Comparison of ENCODE assay signal across 8 cellular contexts in the genomic region with DNA sequence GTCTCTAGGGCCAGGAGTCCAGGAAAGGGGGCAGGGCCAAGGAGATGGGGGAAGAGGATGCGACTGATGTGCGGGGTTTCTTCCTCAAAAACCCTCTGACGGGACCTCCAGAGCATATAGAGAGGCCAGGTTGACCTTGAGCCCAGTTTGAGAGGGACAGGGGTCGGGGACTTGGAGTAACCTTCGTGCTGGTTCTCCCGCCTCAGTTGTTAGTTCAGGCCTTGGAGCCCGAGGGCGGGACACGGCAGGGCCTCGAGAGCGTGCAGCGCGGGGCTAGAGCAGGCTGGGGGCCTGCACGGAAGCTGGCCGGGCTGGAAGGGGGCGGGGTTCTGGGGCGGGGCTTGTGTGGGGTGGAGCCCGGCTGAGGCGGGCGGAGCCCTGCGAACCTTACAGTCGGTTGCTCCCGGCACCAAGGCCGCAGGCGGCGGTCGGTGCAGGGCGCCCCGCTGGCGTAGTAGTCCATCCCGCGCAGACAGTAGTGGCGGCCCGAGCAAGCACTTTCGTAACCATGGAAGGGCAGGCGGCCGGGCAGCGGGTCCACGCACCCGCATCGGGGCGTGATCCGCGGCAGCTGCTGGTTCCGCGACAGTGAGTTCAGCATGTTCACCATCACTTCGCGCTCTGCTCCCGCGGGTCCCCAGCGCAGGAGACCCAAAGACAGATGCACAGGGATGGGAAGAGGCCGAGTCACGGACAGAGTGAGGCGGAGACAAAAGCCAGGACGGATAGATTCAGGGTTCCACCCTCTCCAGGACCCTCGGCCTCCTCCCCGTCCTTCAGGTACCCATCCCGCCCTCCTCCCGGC. TPM values are rescaled to one million over a fixed set of nuclear protein-coding genes. Genes with fewer than 3 reads are reported as not detected.
DNase-seq lines count a peak whose midpoint lies in the region; ATAC-seq and TF ChIP-seq lines count a peak whose summit lies in the region.

No MANE protein-coding gene starts in this region.

- peak overlapping the region; percentile 59 for H3K9ac ChIP-seq in IMR-90 (ENCODE audit: low read depth, low read length)

- no peak overlapping the region for H3K56ac ChIP-seq in IMR-90 (ENCODE audit: extremely low read depth, insufficient read depth, low read length)

- H3K4me3 ChIP-seq in IMR-90 (ENCODE audit: insufficient read depth, low read depth, low read length) (peak overlapping the region; percentile 58), stomach (peak overlapping the region; percentile 53 to 65 (median 60))

- H4K20me1 ChIP-seq in IMR-90 (ENCODE audit: insufficient read depth, low read length), result no peaks in the 10 kb centered on the region; the same call in 1 of the 2 replicates

- peaks cover 26% of the 10 kb centered on the region for H3K4me1 Mint-ChIP-seq in neural crest cell

- H3K4me1 ChIP-seq in IMR-90 (ENCODE audit: control insufficient read depth, insufficient read depth, low read length) (peaks cover 8% of the 10 kb centered on the region), stomach (peaks cover 39 to 50% (median 45%) of the 10 kb centered on the region in 4 donors)

- H2AK9ac ChIP-seq in IMR-90 (replicated peaks; ENCODE audit: low read depth, low read length, poor library complexity), result peak overlapping the region; percentile 93

- H3K36me3 ChIP-seq in IMR-90 (ENCODE audit: control insufficient read depth, insufficient read depth, low read length) (no peaks in the 10 kb centered on the region), stomach (no peaks in the 10 kb centered on the region)

- POLR2A ChIA-PET in IMR-90 (lab: Charles Lee; ENCODE audit: unreplicated experiment), result no interaction called here

- TF ChIP-seq POLR2A in IMR-90 (IDR thresholded peaks at IDR 0.05; ENCODE audit: low read depth, low read length), result no peak
- TF ChIP-seq POLR2A in stomach (IDR thresholded peaks at IDR 0.05), result no peak

- H4K91ac ChIP-seq in IMR-90 (ENCODE audit: insufficient read depth, low read depth, low read length), result peak overlapping the region; percentile 32

- H3K9me1 ChIP-seq in IMR-90 (ENCODE audit: insufficient read depth, low read length), result peaks cover 8% of the 10 kb centered on the region; the same call in 1 of the 2 replicates

- peak overlapping the region; percentile 63 for H3K4ac ChIP-seq in IMR-90 (ENCODE audit: low read depth, low read length)

- peaks cover 84% of the 10 kb centered on the region for H3K27me3 Mint-ChIP-seq in neural crest cell (ENCODE audit: low read depth)

- peak overlapping the region; percentile 80 for H3K14ac ChIP-seq in IMR-90 (replicated peaks; ENCODE audit: low read depth, low read length)

- H3K9me3 ChIP-seq in IMR-90 (ENCODE audit: control insufficient read depth, insufficient read depth, low read length) (no peaks in the 10 kb centered on the region), stomach (no peaks in the 10 kb centered on the region)

- TF ChIP-seq RAD21 in IMR-90 (IDR thresholded peaks at IDR 0.05; ENCODE audit: low read length), result no peak

- H2BK120ac ChIP-seq in IMR-90 (ENCODE audit: low read depth, low read length), result no peak overlapping the region

- dilution Hi-C loops in IMR-90 (cut with HindIII; ENCODE audit: low sequenced_read_pairs, unreplicated experiment), result no loop called here

- H2BK20ac ChIP-seq in IMR-90 (ENCODE audit: low read depth, low read length), result no peak overlapping the region

- no TSS peak for BruUV-seq in IMR-90 (replicated peaks; lab: Mats Ljungman, UMichigan)

- in situ Hi-C loops in IMR-90 (cut with MboI; ENCODE audit: low sequenced_read_pairs), result no loop called here

- peak overlapping the region; percentile 82 to 83 for H4K8ac ChIP-seq in IMR-90 (ENCODE audit: low read depth in 2 of 2, low read length in 2 of 2)

- TF ChIP-seq CTCF in IMR-90 (conservative IDR thresholded peaks at IDR 0.05; ENCODE audit: low read depth, low read length) (no peak), neural crest cell (conservative IDR thresholded peaks at IDR 0.05) (no peak), stomach (IDR thresholded peaks at IDR 0.05) (no peak)

- peak overlapping the region; percentile 70; the same call in 1 of the 2 replicates for H3K23ac ChIP-seq in IMR-90 (ENCODE audit: low read depth, low read length)

- WGBS in IMR-90 (ENCODE audit: extremely low coverage in 2 of 2, insufficient read length in 1 of 2), 2 experiments, result 4% methylated on average over 41 of the region's 59 CpGs; no CpG with 5 or more reads in 1 of the 2 experiments
- WGBS in stomach, 5 donors, result 3 to 8% (median 4%) methylated on average over 23 to 59 of the region's 59 CpGs

- DNase-seq in IMR-90 (peak; percentile 62), SHP77 treated with DMSO at 0.1 percent for 48 hours (lab: John Stamatoyannopoulos, UW) (peak; percentile 15), foreskin melanocyte (peak; percentile 42), neural crest cell (ENCODE audit: low read depth, low spot score) (peak; percentile 62), stomach (peak; percentile 82)
- peak; percentile 40 to 82 (median 64) for DNase-seq in activated naive CD4-positive, alpha-beta T cell (lab: John Stamatoyannopoulos, UW)

- CTCF ChIA-PET in IMR-90 (lab: Yijun Ruan, JAX), result interaction anchor here (1.3 kb wide), 1 partner anchor 48 kb away, joined by 3 read pairs; no protein-coding TSS in a partner anchor

- H3K4me2 ChIP-seq in IMR-90 (ENCODE audit: low read depth, low read length), result peak overlapping the region; percentile 92

- peak overlapping the region; percentile 99 for H2AFZ ChIP-seq in IMR-90 (replicated peaks; ENCODE audit: low read length, poor library complexity)

- no peaks in the 10 kb centered on the region for H3K36me3 Mint-ChIP-seq in neural crest cell (ENCODE audit: low read depth)

- no peak overlapping the region for H2BK5ac ChIP-seq in IMR-90 (ENCODE audit: low read depth, low read length, poor library complexity, severe bottlenecking)

- H3K27me3 ChIP-seq in IMR-90 (ENCODE audit: control insufficient read depth, insufficient read depth, low read length), result peaks cover 2% of the 10 kb centered on the region; the same call in 1 of the 2 replicates
- no peaks in the 10 kb centered on the region for H3K27me3 ChIP-seq in stomach

- ATAC-seq in GM18502 (IDR thresholded peaks at IDR 0.05; ENCODE audit: poor library complexity, unreplicated experiment) (peak; percentile 32), IMR-90 (ENCODE audit: low read depth) (peak; percentile 76), GM18858 (IDR thresholded peaks at IDR 0.05; ENCODE audit: unreplicated experiment) (no peak)

- H3K79me1 ChIP-seq in IMR-90 (ENCODE audit: low read depth in 1 of 2, low read length in 2 of 2), result no peaks in the 10 kb centered on the region

- H2AK5ac ChIP-seq in IMR-90 (ENCODE audit: low read depth, low read length), result peak overlapping the region; percentile 55

- H3K27ac ChIP-seq in IMR-90 (ENCODE audit: insufficient read depth, low read length), result peak overlapping the region; percentile 6; the same call in 1 of the 2 replicates
- H3K27ac ChIP-seq in stomach, result peak overlapping the region; percentile 37 to 78 (median 63)

- H3K27ac Mint-ChIP-seq in neural crest cell (ENCODE audit: unreplicated experiment), result no peak overlapping the region

- intact Hi-C loops in IMR-90 (cut with micrococcal nuclease) (no loop called here), stomach (cut with DNase I; ENCODE audit: low total_unique reads) (no loop called here)

- peak overlapping the region; percentile 16; the same call in 1 of the 2 replicates for H3K18ac ChIP-seq in IMR-90 (ENCODE audit: low read depth, low read length)

- H3K9me3 Mint-ChIP-seq in neural crest cell, result no peaks in the 10 kb centered on the region

- no peak for TF ChIP-seq EP300 in stomach (IDR thresholded peaks at IDR 0.05)

- H3K4me3 Mint-ChIP-seq in neural crest cell, result peak overlapping the region; percentile 80

- H4K5ac ChIP-seq in IMR-90 (ENCODE audit: low read depth, low read length), result peak overlapping the region; percentile 79

- no peak overlapping the region for H2BK15ac ChIP-seq in IMR-90 (ENCODE audit: low read depth, low read length)

TF ChIP-seq in IMR-90, 13 proteins besides CTCF, POLR2A, EP300 and RAD21:
- TF ChIP-seq ELK1 (IDR thresholded peaks at IDR 0.05; ENCODE audit: borderline replicate concordance, low read depth, low read length) (no peak), MAZ (IDR thresholded peaks at IDR 0.05; ENCODE audit: borderline replicate concordance, low read depth, low read length) (peak; percentile 22; the same call in 1 of the 2 replicates), MXI1 (IDR thresholded peaks at IDR 0.05; ENCODE audit: borderline replicate concordance, low read depth, low read length) (no peak)

RNA-seq across cellular contexts. Expression of gene MYORG, which starts 4.0 kb away (rescaled TPM):
- total RNA-seq in IMR-90 (2012; rRNA removed) (0.36 and 0.56 TPM in 2 replicates), neural crest cell (1.7 and 2.0 TPM in 2 replicates), stomach (10 to 100 TPM in 4 of 5 donors, 1 to 10 TPM in 1; 9.5 to 31.3 (median 19.6) TPM)
- polyA plus RNA-seq in IMR-90 (2012; rRNA removed) (0.60 TPM in 2 replicates), stomach (1 to 10 TPM in 2 of 3 donors, under 1 TPM in 1; 0.76 to 9.0 (median 3.9) TPM)
- 0.24 and 0.52 TPM in 2 replicates for polyA plus RNA-seq in IMR-90 (2012; cell fraction: cytosol; rRNA removed)
- polyA plus RNA-seq in IMR-90 (2012; cell fraction: nucleus; rRNA removed; ENCODE audit: low replicate concordance), result 0.25 and 0.29 TPM in 2 replicates

RNA-seq across cellular contexts. Expression of gene NUDT2, which starts 51.3 kb away (rescaled TPM):
- 33.9 and 45.0 TPM in 2 replicates for total RNA-seq in IMR-90 (2012; rRNA removed)
- 32.8 and 36.6 TPM in 2 replicates for polyA plus RNA-seq in IMR-90 (2012; rRNA removed)
- 27.1 and 45.6 TPM in 2 replicates for polyA plus RNA-seq in IMR-90 (2012; cell fraction: cytosol; rRNA removed)
- 13.9 and 34.5 TPM in 2 replicates for polyA plus RNA-seq in IMR-90 (2012; cell fraction: nucleus; rRNA removed; ENCODE audit: low replicate concordance)
- total RNA-seq in neural crest cell, result 17.8 and 19.8 TPM in 2 replicates
- total RNA-seq in stomach, result 10 to 100 TPM in 3 of 5 donors, 1 to 10 TPM in 1, under 1 TPM in 1; 0.87 to 46.9 (median 17.0) TPM
- 10 to 100 TPM; 22.2 to 73.2 (median 34.5) TPM for polyA plus RNA-seq in stomach

RNA-seq across cellular contexts. Expression of gene KIF24, which starts 51.6 kb away (rescaled TPM):
- total RNA-seq in IMR-90 (2012; rRNA removed), result 2.5 and 3.0 TPM in 2 replicates
- polyA plus RNA-seq in IMR-90 (2012; rRNA removed), result 1.1 and 1.4 TPM in 2 replicates
- 0.29 and 0.36 TPM in 2 replicates for polyA plus RNA-seq in IMR-90 (2012; cell fraction: cytosol; rRNA removed)
- 1.3 and 1.8 TPM in 2 replicates for polyA plus RNA-seq in IMR-90 (2012; cell fraction: nucleus; rRNA removed; ENCODE audit: low replicate concordance)
- 12.3 and 13.8 TPM in 2 replicates for total RNA-seq in neural crest cell
- total RNA-seq in stomach, result 1 to 10 TPM in 4 of 5 donors, under 1 TPM in 1; 0.29 to 5.8 (median 3.2) TPM
- under 1 TPM; 0.37 to 0.90 (median 0.46) TPM for polyA plus RNA-seq in stomach

Comparison
In these comparisons a context has a peak if more than half of its experiments do, and no peak if none do; other contexts are left out.
1. DNase-seq: peak in every context shown above with its lines; median percentile 82 in stomach; 64 in activated naive CD4-positive, alpha-beta T cell; 62 in IMR-90; 62 in neural crest cell; 42 in foreskin melanocyte; 15 in SHP77 treated with DMSO at 0.1 percent for 48 hours.